In genomic region chr22:17920992-17921650, GRCh38 we compare ENCODE assay signal across 15 cellular contexts.
A peak's percentile ranks its signal among the peaks of the same experiment; 100 is the strongest.
DNase-seq lines count a peak whose midpoint lies in the region; ATAC-seq and TF ChIP-seq lines count a peak whose summit lies in the region.
"Had no signal": no experiment of that assay in that cellular context is flagged by ENCODE, and none has a peak within 500 bp of the region (broad histone marks: within the 10 kb centered on the region; RNA-seq: fewer than 3 reads in every experiment).

No MANE protein-coding gene starts in this region.

- H3K27ac Mint-ChIP-seq in endothelial cell (ENCODE audit: unreplicated experiment): no peak overlapping the region
- H3K27ac Mint-ChIP-seq in neural crest cell (ENCODE audit: unreplicated experiment): no peak overlapping the region
- H3K27ac Mint-ChIP-seq in T-helper 2 cell treated with Interferon-gamma antibody and Interleukin-4, amounts not matched to agents 5 μg/mL and 100 μg/mL, for 36 hours: no peak overlapping the region
- H3K27ac Mint-ChIP-seq: CD8-positive, alpha-beta T cell; dendritic cell treated with granulocyte-macrophage colony-stimulating factor and Interleukin-4, amounts not matched to agents 40 ng/mL and 50 ng/mL, for 4 days had no signal

- H3K4me3 Mint-ChIP-seq in endothelial cell (ENCODE audit: unreplicated experiment) (peak overlapping the region; percentile 5), neural crest cell (peak overlapping the region; percentile 7)
- no peak overlapping the region for H3K4me3 Mint-ChIP-seq in T-helper 2 cell treated with Interferon-gamma antibody and Interleukin-4, amounts not matched to agents 5 μg/mL and 100 μg/mL, for 36 hours
- H3K4me3 Mint-ChIP-seq: CD8-positive, alpha-beta T cell; dendritic cell treated with granulocyte-macrophage colony-stimulating factor and Interleukin-4, amounts not matched to agents 40 ng/mL and 50 ng/mL, for 4 days had no signal

- H3K27ac ChIP-seq in heart right ventricle: peak overlapping the region; percentile 63 to 96 (median 88)
- peak overlapping the region; percentile 30 for H3K27ac ChIP-seq in upper lobe of right lung
- H3K27ac ChIP-seq: pancreas had no signal

- H3K4me3 ChIP-seq in heart right ventricle (peak overlapping the region in 3 of 10 donors; percentile 18 to 23 (median 22)), upper lobe of right lung (no peak overlapping the region)
- H3K4me3 ChIP-seq: pancreas had no signal

- H3K27me3 ChIP-seq in heart right ventricle (no peaks in the 10 kb centered on the region), upper lobe of right lung (no peaks in the 10 kb centered on the region)
- H3K27me3 ChIP-seq: pancreas had no signal

- H3K4me1 ChIP-seq in heart right ventricle (peaks cover 20 to 100% (median 79%) of the 10 kb centered on the region in 9 donors), upper lobe of right lung (peaks cover 61% of the 10 kb centered on the region)

- H3K4me1 Mint-ChIP-seq in endothelial cell (ENCODE audit: unreplicated experiment): peaks cover 43% of the 10 kb centered on the region
- peaks cover 51% of the 10 kb centered on the region for H3K4me1 Mint-ChIP-seq in neural crest cell
- H3K4me1 Mint-ChIP-seq in T-helper 2 cell treated with Interferon-gamma antibody and Interleukin-4, amounts not matched to agents 5 μg/mL and 100 μg/mL, for 36 hours (ENCODE audit: low read depth): peaks cover 8% of the 10 kb centered on the region

- H3K9me3 ChIP-seq in heart right ventricle (no peaks in the 10 kb centered on the region), upper lobe of right lung (no peaks in the 10 kb centered on the region)
- H3K9me3 ChIP-seq: pancreas had no signal

- H3K36me3 Mint-ChIP-seq in endothelial cell (ENCODE audit: low read depth, unreplicated experiment): peaks cover 4% of the 10 kb centered on the region
- H3K36me3 Mint-ChIP-seq in neural crest cell (ENCODE audit: low read depth): no peaks in the 10 kb centered on the region
- H3K36me3 Mint-ChIP-seq in T-helper 2 cell treated with Interferon-gamma antibody and Interleukin-4, amounts not matched to agents 5 μg/mL and 100 μg/mL, for 36 hours (ENCODE audit: low read depth): no peaks in the 10 kb centered on the region
- H3K36me3 Mint-ChIP-seq: CD8-positive, alpha-beta T cell had no signal

- ATAC-seq in heart right ventricle (no peak), upper lobe of right lung (no peak)
- ATAC-seq: CD8-positive, alpha-beta T cell had no signal

- H3K9me3 Mint-ChIP-seq in endothelial cell (ENCODE audit: unreplicated experiment): no peaks in the 10 kb centered on the region
- H3K9me3 Mint-ChIP-seq in neural crest cell: no peaks in the 10 kb centered on the region
- H3K9me3 Mint-ChIP-seq in T-helper 2 cell treated with Interferon-gamma antibody and Interleukin-4, amounts not matched to agents 5 μg/mL and 100 μg/mL, for 36 hours: no peaks in the 10 kb centered on the region
- H3K9me3 Mint-ChIP-seq: CD8-positive, alpha-beta T cell; dendritic cell treated with granulocyte-macrophage colony-stimulating factor and Interleukin-4, amounts not matched to agents 40 ng/mL and 50 ng/mL, for 4 days had no signal

- H3K36me3 ChIP-seq in heart right ventricle (no peaks in the 10 kb centered on the region), upper lobe of right lung (no peaks in the 10 kb centered on the region)
- H3K36me3 ChIP-seq: pancreas had no signal

- 63 to 79% methylated on average over 6 of the region's 6 CpGs for WGBS in heart right ventricle, 2 donors

- intact Hi-C loops in heart right ventricle (cut with DNase I): no loop called here
- intact Hi-C loops in cardiac septum (cut with DNase I): loop anchor here (1.0 to 5.0 kb wide), 2 partner anchors 21 to 81 kb away; no protein-coding TSS in a partner anchor
- intact Hi-C loops in upper lobe of right lung (cut with DNase I): no loop called here

- TF ChIP-seq CTCF in heart right ventricle (IDR thresholded peaks at IDR 0.05) (no peak), endothelial cell (IDR thresholded peaks at IDR 0.05; ENCODE audit: unreplicated experiment) (no peak), neural crest cell (conservative IDR thresholded peaks at IDR 0.05) (no peak), upper lobe of right lung (IDR thresholded peaks at IDR 0.05) (no peak)

- H3K27me3 Mint-ChIP-seq in endothelial cell (ENCODE audit: unreplicated experiment): peaks cover 2% of the 10 kb centered on the region
- no peaks in the 10 kb centered on the region for H3K27me3 Mint-ChIP-seq in neural crest cell (ENCODE audit: low read depth)
- H3K27me3 Mint-ChIP-seq in T-helper 2 cell treated with Interferon-gamma antibody and Interleukin-4, amounts not matched to agents 5 μg/mL and 100 μg/mL, for 36 hours (ENCODE audit: low read depth): no peaks in the 10 kb centered on the region

- DNase-seq in heart right ventricle (no peak), cardiac septum (ENCODE audit: low spot score) (no peak), endothelial cell (ENCODE audit: low spot score) (no peak), neural crest cell (ENCODE audit: low read depth, low spot score) (no peak), upper lobe of right lung (no peak), SK-N-DZ (ENCODE audit: low spot score) (no peak), NOMO-1 treated with dmso at 0.1 percent for 144 hours (lab: John Stamatoyannopoulos, UW; ENCODE audit: unreplicated experiment) (no peak)
- no peak for DNase-seq in T-helper 2 cell treated with Interferon-gamma antibody and Interleukin-4, amounts not matched to agents 5 μg/mL and 100 μg/mL, for 36 hours (ENCODE audit: low spot score)
- DNase-seq: activated CD4-positive, alpha-beta T cell treated with anti-CD3 and anti-CD28 coated beads, Interleukin-2, amount 50 U/mL, for 4 hours; amniotic stem cell; CD8-positive, alpha-beta T cell; MV-4-11; T-helper 9 cell had no signal
